1 cellular context compared by ENCODE assay signal in the genomic region with DNA sequence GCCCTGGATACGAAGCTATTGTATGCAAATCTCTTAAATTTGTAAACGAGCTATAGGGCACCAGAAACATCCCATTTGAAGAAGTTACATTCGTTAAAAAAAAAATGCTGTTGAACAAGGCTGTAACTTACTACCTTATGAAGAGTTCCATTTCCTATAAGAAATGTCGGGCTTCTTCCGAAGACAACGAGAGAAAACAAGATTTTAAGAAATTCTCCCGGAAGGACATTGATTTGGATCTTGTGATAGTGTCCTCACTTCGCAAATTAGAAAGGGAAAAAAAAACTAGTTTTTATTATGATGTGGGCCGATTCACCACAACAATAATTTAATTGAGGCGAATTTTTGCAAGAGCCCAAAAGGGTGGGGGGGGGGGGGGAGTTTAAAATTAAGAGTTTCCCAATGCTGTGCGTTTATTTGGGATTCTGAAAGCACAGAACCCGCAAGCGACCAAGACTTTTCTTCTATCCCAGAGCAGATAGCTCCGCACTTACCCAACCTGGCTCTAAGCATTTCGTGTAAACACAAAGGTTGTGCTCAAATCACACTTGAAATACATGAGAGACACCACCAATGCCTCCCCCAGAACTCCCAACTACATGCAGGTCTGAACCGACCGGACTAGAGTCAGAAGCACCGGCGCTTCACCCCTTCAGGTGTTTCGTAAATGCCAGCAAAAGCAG.
A peak's percentile ranks its signal among the peaks of the same experiment; 100 is the strongest.
TF ChIP-seq lines count a peak whose summit lies in the region.

No MANE protein-coding gene starts in this region.

TF ChIP-seq in H1, 55 proteins besides CTCF, POLR2A, EP300 and RAD21:
- peak; percentile 74 for TF ChIP-seq EZH2 (IDR thresholded peaks at IDR 0.05; ENCODE audit: low read depth, low read length, severe bottlenecking)
- TF ChIP-seq RBBP5 (IDR thresholded peaks at IDR 0.05; ENCODE audit: borderline replicate concordance, low read depth, low read length): no peak
- TF ChIP-seq CBX8 (IDR thresholded peaks at IDR 0.05; ENCODE audit: borderline replicate concordance, low read depth, low read length): 0 out of 2 replicates have a peak, but pooled peaks have one; percentile 59
